ENCODE assay signal across 23 cellular contexts in genomic region chr5:157362502-157362901, GRCh38.
DNase-seq lines count a peak whose midpoint lies in the region; ATAC-seq, FAIRE-seq and TF ChIP-seq lines count a peak whose summit lies in the region.
"Had no signal": no experiment of that assay in that cellular context is flagged by ENCODE, and none has a peak within 500 bp of the region (broad histone marks: within the 10 kb centered on the region; RNA-seq: fewer than 3 reads in every experiment).

No MANE protein-coding gene starts in this region.

- H3K27me3 Mint-ChIP-seq in activated CD4-positive, alpha-beta T cell treated with anti-CD3 and anti-CD28 coated beads for 36 hours, result no peaks in the 10 kb centered on the region
- no peaks in the 10 kb centered on the region for H3K27me3 Mint-ChIP-seq in CD4-positive, alpha-beta T cell
- H3K27me3 Mint-ChIP-seq in activated naive CD8-positive, alpha-beta T cell treated with anti-CD3 and anti-CD28 coated beads, Interleukin-2, amount 10 ng/mL, durations not matched to agents 7 days and 5 days, result no peaks in the 10 kb centered on the region
- H3K27me3 Mint-ChIP-seq in neural progenitor cell (ENCODE audit: insufficient read depth, low read depth), result peaks cover 2% of the 10 kb centered on the region
- H3K27me3 Mint-ChIP-seq: activated CD4-positive, alpha-beta memory T cell treated with anti-CD3 and anti-CD28 coated beads for 36 hours had no signal

- FAIRE-seq in HTR-8/SVneo (lab: Jason Lieb, UNC), result no peak
- FAIRE-seq: GM12892, GM19239, pancreas had no signal

- H3F3A ChIP-seq in neural progenitor cell (ENCODE audit: low read depth), result peaks cover 6% of the 10 kb centered on the region

- H3K9me3 ChIP-seq in CD4-positive, alpha-beta T cell (ENCODE audit: control insufficient read depth, low read length), result no peaks in the 10 kb centered on the region
- H3K9me3 ChIP-seq in neural progenitor cell (ENCODE audit: low read depth), result no peaks in the 10 kb centered on the region
- H3K9me3 ChIP-seq: colonic mucosa, pancreas, right lobe of liver had no signal

- no peak overlapping the region for H3K4me3 ChIP-seq in neural progenitor cell
- H3K4me3 ChIP-seq: colonic mucosa, pancreas, right lobe of liver had no signal

- POLR2A ChIA-PET in activated CD4-positive, alpha-beta T cell treated with anti-CD3 and anti-CD28 coated beads for 36 hours (lab: Charles Lee), result no interaction called here
- POLR2A ChIA-PET in CD4-positive, alpha-beta T cell (lab: Charles Lee), result no interaction called here
- POLR2A ChIA-PET in activated naive CD8-positive, alpha-beta T cell treated with anti-CD3 and anti-CD28 coated beads, Interleukin-2, amount 10 ng/mL, durations not matched to agents 7 days and 5 days (lab: Charles Lee), result no interaction called here

- ATAC-seq in activated CD4-positive, alpha-beta T cell treated with anti-CD3 and anti-CD28 coated beads for 36 hours, result no peak
- no peak for ATAC-seq in CD4-positive, alpha-beta T cell (ENCODE audit: poor library complexity)
- ATAC-seq in activated naive CD8-positive, alpha-beta T cell treated with anti-CD3 and anti-CD28 coated beads, Interleukin-2, amount 10 ng/mL, durations not matched to agents 7 days and 5 days (ENCODE audit: low read depth), result no peak
- ATAC-seq: pancreas, right lobe of liver had no signal

- H3K27me3 ChIP-seq in CD4-positive, alpha-beta T cell (ENCODE audit: control insufficient read depth, insufficient read depth, low read length), result no peaks in the 10 kb centered on the region
- no peaks in the 10 kb centered on the region for H3K27me3 ChIP-seq in neural progenitor cell
- H3K27me3 ChIP-seq: colonic mucosa, pancreas, right lobe of liver had no signal

- intact Hi-C loops in activated CD4-positive, alpha-beta T cell treated with anti-CD3 and anti-CD28 coated beads for 36 hours (cut with DNase I, micrococcal nuclease), result no loop called here
- intact Hi-C loops in CD4-positive, alpha-beta T cell (cut with DNase I, micrococcal nuclease), result no loop called here

- no peak overlapping the region for H3K4me3 Mint-ChIP-seq in activated CD4-positive, alpha-beta T cell treated with anti-CD3 and anti-CD28 coated beads for 36 hours
- no peak overlapping the region for H3K4me3 Mint-ChIP-seq in CD4-positive, alpha-beta T cell
- no peak overlapping the region for H3K4me3 Mint-ChIP-seq in activated naive CD8-positive, alpha-beta T cell treated with anti-CD3 and anti-CD28 coated beads, Interleukin-2, amount 10 ng/mL, durations not matched to agents 7 days and 5 days
- no peak overlapping the region for H3K4me3 Mint-ChIP-seq in neural progenitor cell
- H3K4me3 Mint-ChIP-seq: activated CD4-positive, alpha-beta memory T cell treated with anti-CD3 and anti-CD28 coated beads for 36 hours; endodermal cell; HFFc6 had no signal

- H3K36me3 ChIP-seq in neural progenitor cell, result no peaks in the 10 kb centered on the region
- H3K36me3 ChIP-seq: colonic mucosa, pancreas had no signal

- TF ChIP-seq CTCF in CD4-positive, alpha-beta T cell (IDR thresholded peaks at IDR 0.05), result no peak
- TF ChIP-seq CTCF in neural progenitor cell (IDR thresholded peaks at IDR 0.05), result no peak

- CTCF ChIA-PET in activated CD4-positive, alpha-beta T cell treated with anti-CD3 and anti-CD28 coated beads for 36 hours (lab: Charles Lee), result interaction anchor here (0.7 to 1.5 kb wide), 3 partner anchors 19 to 36 kb away, joined by 3 to 6 read pairs (median 6); no protein-coding TSS in a partner anchor
- CTCF ChIA-PET in CD4-positive, alpha-beta T cell (lab: Charles Lee), result interaction anchor here (1.5 kb wide), 1 partner anchor 18 kb away, joined by 3 read pairs; no protein-coding TSS in a partner anchor

- H3K27ac Mint-ChIP-seq in activated CD4-positive, alpha-beta T cell treated with anti-CD3 and anti-CD28 coated beads for 36 hours, result peak overlapping the region; percentile 70
- peak overlapping the region; percentile 27 for H3K27ac Mint-ChIP-seq in CD4-positive, alpha-beta T cell
- peak overlapping the region; percentile 56 for H3K27ac Mint-ChIP-seq in activated naive CD8-positive, alpha-beta T cell treated with anti-CD3 and anti-CD28 coated beads, Interleukin-2, amount 10 ng/mL, durations not matched to agents 7 days and 5 days
- H3K27ac Mint-ChIP-seq in neural progenitor cell, result peak overlapping the region; percentile 65
- H3K27ac Mint-ChIP-seq: endodermal cell, HFFc6 had no signal

- no peak overlapping the region for H3K27ac ChIP-seq in CD4-positive, alpha-beta T cell (ENCODE audit: low read depth, low read length)
- H3K27ac ChIP-seq in neural progenitor cell, result no peak overlapping the region
- H3K27ac ChIP-seq: 22Rv1, colonic mucosa, pancreas, right lobe of liver had no signal

- H3K4me1 Mint-ChIP-seq in activated CD4-positive, alpha-beta T cell treated with anti-CD3 and anti-CD28 coated beads for 36 hours, result peaks cover 5% of the 10 kb centered on the region
- peaks cover 12% of the 10 kb centered on the region for H3K4me1 Mint-ChIP-seq in CD4-positive, alpha-beta T cell (ENCODE audit: low read depth)
- peaks cover 4% of the 10 kb centered on the region for H3K4me1 Mint-ChIP-seq in activated naive CD8-positive, alpha-beta T cell treated with anti-CD3 and anti-CD28 coated beads, Interleukin-2, amount 10 ng/mL, durations not matched to agents 7 days and 5 days
- peaks cover 20% of the 10 kb centered on the region for H3K4me1 Mint-ChIP-seq in neural progenitor cell

- H3K9ac ChIP-seq in neural progenitor cell, result no peak overlapping the region

- H3K4me1 ChIP-seq in neural progenitor cell, result peaks cover 7% of the 10 kb centered on the region
- H3K4me1 ChIP-seq: colonic mucosa, pancreas, right lobe of liver had no signal

- DNase-seq in activated CD4-positive, alpha-beta T cell treated with anti-CD3 and anti-CD28 coated beads for 36 hours, result no peak
- DNase-seq in activated CD4-positive, alpha-beta T cell treated with anti-CD3 and anti-CD28 coated beads for 4 hours, result no peak
- DNase-seq in CD4-positive, alpha-beta T cell, result no peak
- no peak for DNase-seq in activated naive CD8-positive, alpha-beta T cell treated with anti-CD3 and anti-CD28 coated beads, Interleukin-2, amount 10 ng/mL, durations not matched to agents 7 days and 5 days
- no peak for DNase-seq in neural progenitor cell (ENCODE audit: low spot score)
- no peak for DNase-seq in H4 (ENCODE audit: low spot score)
- no peak for DNase-seq in HTR-8/SVneo (ENCODE audit: insufficient read length, low spot score)
- DNase-seq in NCI-H2081 (lab: John Stamatoyannopoulos, UW), result no peak
- DNase-seq: activated CD4-positive, alpha-beta memory T cell treated with anti-CD3 and anti-CD28 coated beads for 36 hours; colonic mucosa; endodermal cell; HFFc6; Kasumi-1; mesenchymal stem cell; NCI-H187 treated with DMSO at 0.1 percent for 48 hours; pancreas; right lobe of liver; RPMI8226; stimulated activated CD8-positive, alpha-beta memory T cell treated with anti-CD3 and anti-CD28 coated beads, Interleukin-4, amount 100 ng/mL, for 48 hours; T-helper 9 cell had no signal

- H3K9me3 Mint-ChIP-seq in activated CD4-positive, alpha-beta T cell treated with anti-CD3 and anti-CD28 coated beads for 36 hours (ENCODE audit: low read depth), result no peaks in the 10 kb centered on the region
- H3K9me3 Mint-ChIP-seq in CD4-positive, alpha-beta T cell, result no peaks in the 10 kb centered on the region
- H3K9me3 Mint-ChIP-seq in activated naive CD8-positive, alpha-beta T cell treated with anti-CD3 and anti-CD28 coated beads, Interleukin-2, amount 10 ng/mL, durations not matched to agents 7 days and 5 days, result no peaks in the 10 kb centered on the region
- H3K9me3 Mint-ChIP-seq in neural progenitor cell, result no peaks in the 10 kb centered on the region
- H3K9me3 Mint-ChIP-seq: activated CD4-positive, alpha-beta memory T cell treated with anti-CD3 and anti-CD28 coated beads for 36 hours; endodermal cell; HFFc6 had no signal

- no peaks in the 10 kb centered on the region for H4K20me1 ChIP-seq in neural progenitor cell (ENCODE audit: low read depth)

- H2AFZ ChIP-seq in neural progenitor cell (replicated peaks), result no peak overlapping the region

- H3K36me3 Mint-ChIP-seq in activated CD4-positive, alpha-beta T cell treated with anti-CD3 and anti-CD28 coated beads for 36 hours (ENCODE audit: low read depth), result peaks cover 63% of the 10 kb centered on the region
- H3K36me3 Mint-ChIP-seq in CD4-positive, alpha-beta T cell (ENCODE audit: low read depth), result peaks cover 100% of the 10 kb centered on the region
- H3K36me3 Mint-ChIP-seq in activated naive CD8-positive, alpha-beta T cell treated with anti-CD3 and anti-CD28 coated beads, Interleukin-2, amount 10 ng/mL, durations not matched to agents 7 days and 5 days, result peaks cover 49% of the 10 kb centered on the region
- H3K36me3 Mint-ChIP-seq in neural progenitor cell, result peaks cover 19% of the 10 kb centered on the region

- no peak overlapping the region for H3K4me2 ChIP-seq in neural progenitor cell

- no peaks in the 10 kb centered on the region for H3K79me2 ChIP-seq in neural progenitor cell (ENCODE audit: low read depth)
